Comparison of ENCODE assay signal across 14 cellular contexts in genomic region chr4:128163177-128164117, GRCh38.
DNase-seq lines count a peak whose midpoint lies in the region; ATAC-seq and TF ChIP-seq lines count a peak whose summit lies in the region.
"Had no signal": no experiment of that assay in that cellular context is flagged by ENCODE, and none has a peak within 500 bp of the region (broad histone marks: within the 10 kb centered on the region; RNA-seq: fewer than 3 reads in every experiment).

No MANE protein-coding gene starts in this region.

- no peak for TF ChIP-seq POLR2A in body of pancreas (IDR thresholded peaks at IDR 0.05)

- no peaks in the 10 kb centered on the region for H3K27me3 ChIP-seq in ACC112 (ENCODE audit: insufficient read depth, low read length)
- H3K27me3 ChIP-seq in body of pancreas, result no peaks in the 10 kb centered on the region
- H3K27me3 ChIP-seq in neuronal stem cell (ENCODE audit: control insufficient read depth in 3 of 3, insufficient read depth in 3 of 3, low read depth in 1 of 3, low read length in 3 of 3), result no peaks in the 10 kb centered on the region
- H3K27me3 ChIP-seq: BLaER1 had no signal

- no peak overlapping the region for H3K14ac ChIP-seq in neuronal stem cell (ENCODE audit: low read length)

- intact Hi-C loops in body of pancreas (cut with DNase I), result no loop called here

- H4K8ac ChIP-seq in neuronal stem cell (ENCODE audit: low read depth, low read length), result no peak overlapping the region

- no peak overlapping the region for H3K4me2 ChIP-seq in neuronal stem cell (ENCODE audit: insufficient read depth, low read length, poor library complexity, severe bottlenecking)
- H3K4me2 ChIP-seq: BLaER1 had no signal

- no peak overlapping the region for H3K4ac ChIP-seq in neuronal stem cell (ENCODE audit: low read length)

- H2AFZ ChIP-seq in ACC112 (ENCODE audit: low read length, unreplicated experiment) (no peak overlapping the region), neuronal stem cell (ENCODE audit: low read length) (no peak overlapping the region)

- H2AK5ac ChIP-seq in neuronal stem cell (ENCODE audit: low read depth, low read length), result no peak overlapping the region

- H3K4me3 ChIP-seq in ACC112 (ENCODE audit: low read depth, low read length), result peak overlapping the region; percentile 28; the same call in 1 of the 2 replicates
- no peak overlapping the region for H3K4me3 ChIP-seq in body of pancreas
- H3K4me3 ChIP-seq in neuronal stem cell (ENCODE audit: low read length in 2 of 2), result no peak overlapping the region
- H3K4me3 ChIP-seq: BLaER1 had no signal

- H3K27ac ChIP-seq in ACC112 (ENCODE audit: low read depth, low read length), result peak overlapping the region; percentile 56
- H3K27ac ChIP-seq in body of pancreas, result peak overlapping the region in 2 of 4 donors; percentile 52 to 64
- no peak overlapping the region for H3K27ac ChIP-seq in neuronal stem cell (replicated peaks; ENCODE audit: low read length)
- H3K27ac ChIP-seq: BLaER1 had no signal

- H2BK120ac ChIP-seq in neuronal stem cell (ENCODE audit: low read depth, low read length), result no peak overlapping the region

- H2BK12ac ChIP-seq in neuronal stem cell (ENCODE audit: low read length), result no peak overlapping the region

- TF ChIP-seq CTCF in body of pancreas (IDR thresholded peaks at IDR 0.05), result no peak

- no peak overlapping the region for H3K18ac ChIP-seq in neuronal stem cell (ENCODE audit: low read length)

- no peaks in the 10 kb centered on the region for H3K36me3 ChIP-seq in ACC112 (ENCODE audit: insufficient read depth, low read length)
- no peaks in the 10 kb centered on the region for H3K36me3 ChIP-seq in body of pancreas (replicated peaks in 1 of 2; ENCODE audit: insufficient read depth in 1 of 2, low read depth in 2 of 2)
- no peaks in the 10 kb centered on the region for H3K36me3 ChIP-seq in neuronal stem cell (replicated peaks in 1 of 2; ENCODE audit: control insufficient read depth in 2 of 2, insufficient read depth in 2 of 2, low read length in 2 of 2)
- H3K36me3 ChIP-seq: BLaER1 had no signal

- ATAC-seq in body of pancreas (peak; percentile 83), GM18867 (IDR thresholded peaks at IDR 0.05; ENCODE audit: unreplicated experiment) (no peak)
- ATAC-seq: left ventricle myocardium superior; stimulated activated naive CD8-positive, alpha-beta T cell treated with anti-CD3 and anti-CD28 coated beads, Interleukin-15, amount 100 ng/mL, for 72 hours had no signal

- H3K4me1 ChIP-seq in ACC112 (ENCODE audit: control insufficient read depth, insufficient read depth, low read length, unreplicated experiment), result peaks cover 27% of the 10 kb centered on the region
- H3K4me1 ChIP-seq in body of pancreas, result peaks cover 19% of the 10 kb centered on the region
- H3K4me1 ChIP-seq in neuronal stem cell (ENCODE audit: control insufficient read depth in 2 of 2, insufficient read depth in 1 of 2, low read depth in 1 of 2, low read length in 2 of 2), result no peaks in the 10 kb centered on the region
- H3K4me1 ChIP-seq: BLaER1 had no signal

- H3K9me3 ChIP-seq in body of pancreas (no peaks in the 10 kb centered on the region), neuronal stem cell (replicated peaks in 1 of 2; ENCODE audit: control insufficient read depth in 2 of 2, insufficient read depth in 1 of 2, low read depth in 1 of 2, low read length in 2 of 2) (no peaks in the 10 kb centered on the region)
- H3K9me3 ChIP-seq: BLaER1 had no signal

- no peak overlapping the region for H3K23ac ChIP-seq in neuronal stem cell (ENCODE audit: low read depth, low read length, poor library complexity)

- no peak overlapping the region for H4K91ac ChIP-seq in neuronal stem cell (ENCODE audit: low read depth, low read length, poor library complexity)

- H3K79me1 ChIP-seq in neuronal stem cell (ENCODE audit: low read depth, low read length), result no peaks in the 10 kb centered on the region

- 62 to 68% methylated on average over 4 of the region's 4 CpGs for WGBS in body of pancreas, 2 donors
- WGBS in neuronal stem cell (ENCODE audit: extremely low coverage in 2 of 2, insufficient read length in 2 of 2, insufficient replicate concordance in 1 of 2), 2 donors, result no CpG with 5 or more reads among the region's 4 CpGs

- H2BK5ac ChIP-seq in neuronal stem cell (ENCODE audit: low read length), result no peak overlapping the region

- DNase-seq in HT-29 (ENCODE audit: low spot score) (peak; percentile 36), body of pancreas (no peak), iris pigment epithelial cell (ENCODE audit: low read depth) (peak; percentile 88), Kasumi-1 (lab: John Stamatoyannopoulos, UW) (no peak), inferior parietal cortex (ENCODE audit: extremely low spot score) (no peak), neuronal stem cell (ENCODE audit: low spot score) (no peak)
- DNase-seq: activated T-cell treated with anti-CD3 and anti-CD28 coated beads for 4 hours; left ventricle myocardium superior; NCI-H2227 treated with DMSO at 0.1 percent for 48 hours; stimulated activated naive CD8-positive, alpha-beta T cell treated with anti-CD3 and anti-CD28 coated beads, Interleukin-15, amount 100 ng/mL, for 72 hours; T-helper 2 cell had no signal

- no peak overlapping the region for H2BK15ac ChIP-seq in neuronal stem cell (ENCODE audit: low read length)

- H3K9ac ChIP-seq in neuronal stem cell (ENCODE audit: low read depth, low read length, poor library complexity), result no peak overlapping the region
- H3K9ac ChIP-seq: BLaER1 had no signal

- H3K79me2 ChIP-seq in ACC112 (ENCODE audit: control insufficient read depth, insufficient read depth, low read length, unreplicated experiment), result no peaks in the 10 kb centered on the region

Comparison
In these comparisons a context has a peak if more than half of its experiments do, and no peak if none do; other contexts are left out.
1. DNase-seq: peak in HT-29 (single experiment) and iris pigment epithelial cell (single experiment); none in body of pancreas (0 of 4), Kasumi-1 (0 of 2), inferior parietal cortex (single experiment) and neuronal stem cell (single experiment).